In the genomic region with DNA sequence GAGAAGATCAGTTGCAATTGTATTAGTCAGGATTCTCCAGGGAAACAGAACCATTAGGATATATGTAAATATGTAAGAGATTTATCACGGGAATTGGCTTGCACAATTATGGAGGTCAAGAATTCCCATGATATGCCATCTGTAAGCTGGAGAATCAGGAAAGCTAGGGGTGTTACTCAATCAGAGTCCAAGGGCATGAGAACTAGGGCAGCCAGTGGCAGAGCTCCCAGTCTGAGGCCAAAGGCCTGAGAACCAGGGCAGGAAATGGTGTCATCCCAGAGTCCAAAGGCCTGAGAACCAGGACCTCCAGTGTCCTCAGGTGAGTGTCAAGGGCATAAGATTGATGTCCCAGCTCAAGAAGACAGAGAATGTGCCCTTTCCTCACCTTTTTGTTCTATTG, we compare ENCODE assay signal across 1 cellular context.
TF ChIP-seq lines count a peak whose summit lies in the region.

No MANE protein-coding gene starts in this region.

TF ChIP-seq in GM23338, 12 proteins besides CTCF, POLR2A, EP300 and RAD21:
- TF ChIP-seq JUNB (IDR thresholded peaks at IDR 0.05; ENCODE audit: unreplicated experiment): no peak
- TF ChIP-seq, protein P1, sequence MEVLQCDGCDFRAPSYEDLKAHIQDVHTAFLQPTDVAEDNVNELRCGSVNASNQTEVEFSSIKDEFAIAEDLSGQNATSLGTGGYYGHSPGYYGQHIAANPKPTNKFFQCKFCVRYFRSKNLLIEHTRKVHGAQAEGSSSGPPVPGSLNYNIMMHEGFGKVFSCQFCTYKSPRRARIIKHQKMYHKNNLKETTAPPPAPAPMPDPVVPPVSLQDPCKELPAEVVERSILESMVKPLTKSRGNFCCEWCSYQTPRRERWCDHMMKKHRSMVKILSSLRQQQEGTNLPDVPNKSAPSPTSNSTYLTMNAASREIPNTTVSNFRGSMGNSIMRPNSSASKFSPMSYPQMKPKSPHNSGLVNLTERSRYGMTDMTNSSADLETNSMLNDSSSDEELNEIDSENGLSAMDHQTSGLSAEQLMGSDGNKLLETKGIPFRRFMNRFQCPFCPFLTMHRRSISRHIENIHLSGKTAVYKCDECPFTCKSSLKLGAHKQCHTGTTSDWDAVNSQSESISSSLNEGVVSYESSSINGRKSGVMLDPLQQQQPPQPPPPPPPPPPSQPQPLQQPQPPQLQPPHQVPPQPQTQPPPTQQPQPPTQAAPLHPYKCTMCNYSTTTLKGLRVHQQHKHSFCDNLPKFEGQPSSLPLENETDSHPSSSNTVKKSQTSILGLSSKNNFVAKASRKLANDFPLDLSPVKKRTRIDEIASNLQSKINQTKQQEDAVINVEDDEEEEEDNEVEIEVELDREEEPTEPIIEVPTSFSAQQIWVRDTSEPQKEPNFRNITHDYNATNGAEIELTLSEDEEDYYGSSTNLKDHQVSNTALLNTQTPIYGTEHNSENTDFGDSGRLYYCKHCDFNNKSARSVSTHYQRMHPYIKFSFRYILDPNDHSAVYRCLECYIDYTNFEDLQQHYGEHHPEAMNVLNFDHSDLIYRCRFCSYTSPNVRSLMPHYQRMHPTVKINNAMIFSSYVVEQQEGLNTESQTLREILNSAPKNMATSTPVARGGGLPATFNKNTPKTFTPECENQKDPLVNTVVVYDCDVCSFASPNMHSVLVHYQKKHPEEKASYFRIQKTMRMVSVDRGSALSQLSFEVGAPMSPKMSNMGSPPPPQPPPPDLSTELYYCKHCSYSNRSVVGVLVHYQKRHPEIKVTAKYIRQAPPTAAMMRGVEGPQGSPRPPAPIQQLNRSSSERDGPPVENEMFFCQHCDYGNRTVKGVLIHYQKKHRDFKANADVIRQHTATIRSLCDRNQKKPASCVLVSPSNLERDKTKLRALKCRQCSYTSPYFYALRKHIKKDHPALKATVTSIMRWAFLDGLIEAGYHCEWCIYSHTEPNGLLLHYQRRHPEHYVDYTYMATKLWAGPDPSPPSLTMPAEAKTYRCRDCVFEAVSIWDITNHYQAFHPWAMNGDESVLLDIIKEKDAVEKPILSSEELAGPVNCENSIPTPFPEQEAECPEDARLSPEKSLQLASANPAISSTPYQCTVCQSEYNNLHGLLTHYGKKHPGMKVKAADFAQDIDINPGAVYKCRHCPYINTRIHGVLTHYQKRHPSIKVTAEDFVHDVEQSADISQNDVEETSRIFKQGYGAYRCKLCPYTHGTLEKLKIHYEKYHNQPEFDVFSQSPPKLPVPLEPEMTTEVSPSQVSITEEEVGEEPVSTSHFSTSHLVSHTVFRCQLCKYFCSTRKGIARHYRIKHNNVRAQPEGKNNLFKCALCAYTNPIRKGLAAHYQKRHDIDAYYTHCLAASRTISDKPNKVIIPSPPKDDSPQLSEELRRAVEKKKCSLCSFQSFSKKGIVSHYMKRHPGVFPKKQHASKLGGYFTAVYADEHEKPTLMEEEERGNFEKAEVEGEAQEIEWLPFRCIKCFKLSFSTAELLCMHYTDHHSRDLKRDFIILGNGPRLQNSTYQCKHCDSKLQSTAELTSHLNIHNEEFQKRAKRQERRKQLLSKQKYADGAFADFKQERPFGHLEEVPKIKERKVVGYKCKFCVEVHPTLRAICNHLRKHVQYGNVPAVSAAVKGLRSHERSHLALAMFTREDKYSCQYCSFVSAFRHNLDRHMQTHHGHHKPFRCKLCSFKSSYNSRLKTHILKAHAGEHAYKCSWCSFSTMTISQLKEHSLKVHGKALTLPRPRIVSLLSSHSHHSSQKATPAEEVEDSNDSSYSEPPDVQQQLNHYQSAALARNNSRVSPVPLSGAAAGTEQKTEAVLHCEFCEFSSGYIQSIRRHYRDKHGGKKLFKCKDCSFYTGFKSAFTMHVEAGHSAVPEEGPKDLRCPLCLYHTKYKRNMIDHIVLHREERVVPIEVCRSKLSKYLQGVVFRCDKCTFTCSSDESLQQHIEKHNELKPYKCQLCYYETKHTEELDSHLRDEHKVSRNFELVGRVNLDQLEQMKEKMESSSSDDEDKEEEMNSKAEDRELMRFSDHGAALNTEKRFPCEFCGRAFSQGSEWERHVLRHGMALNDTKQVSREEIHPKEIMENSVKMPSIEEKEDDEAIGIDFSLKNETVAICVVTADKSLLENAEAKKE (CRISPR knock-in tag; IDR thresholded peaks at IDR 0.05): no peak
- TF ChIP-seq CREB1 (CRISPR knock-in tag; IDR thresholded peaks at IDR 0.05; ENCODE audit: low read depth): no peak
- TF ChIP-seq STAT1 (IDR thresholded peaks at IDR 0.05; ENCODE audit: unreplicated experiment): no peak
- no peak for TF ChIP-seq POLR2AphosphoS5 (IDR thresholded peaks at IDR 0.05; ENCODE audit: low read depth)
- no peak for TF ChIP-seq EZH2phosphoT487 (IDR thresholded peaks at IDR 0.05; ENCODE audit: unreplicated experiment)
- no peak for TF ChIP-seq EZH2 (IDR thresholded peaks at IDR 0.05; ENCODE audit: low read depth, unreplicated experiment)
- no peak for TF ChIP-seq ZNF114 (CRISPR knock-in tag; IDR thresholded peaks at IDR 0.05)
- TF ChIP-seq, protein P2, sequence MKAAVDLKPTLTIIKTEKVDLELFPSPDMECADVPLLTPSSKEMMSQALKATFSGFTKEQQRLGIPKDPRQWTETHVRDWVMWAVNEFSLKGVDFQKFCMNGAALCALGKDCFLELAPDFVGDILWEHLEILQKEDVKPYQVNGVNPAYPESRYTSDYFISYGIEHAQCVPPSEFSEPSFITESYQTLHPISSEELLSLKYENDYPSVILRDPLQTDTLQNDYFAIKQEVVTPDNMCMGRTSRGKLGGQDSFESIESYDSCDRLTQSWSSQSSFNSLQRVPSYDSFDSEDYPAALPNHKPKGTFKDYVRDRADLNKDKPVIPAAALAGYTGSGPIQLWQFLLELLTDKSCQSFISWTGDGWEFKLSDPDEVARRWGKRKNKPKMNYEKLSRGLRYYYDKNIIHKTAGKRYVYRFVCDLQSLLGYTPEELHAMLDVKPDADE (IDR thresholded peaks at IDR 0.05): no peak
- TF ChIP-seq, protein P3, sequence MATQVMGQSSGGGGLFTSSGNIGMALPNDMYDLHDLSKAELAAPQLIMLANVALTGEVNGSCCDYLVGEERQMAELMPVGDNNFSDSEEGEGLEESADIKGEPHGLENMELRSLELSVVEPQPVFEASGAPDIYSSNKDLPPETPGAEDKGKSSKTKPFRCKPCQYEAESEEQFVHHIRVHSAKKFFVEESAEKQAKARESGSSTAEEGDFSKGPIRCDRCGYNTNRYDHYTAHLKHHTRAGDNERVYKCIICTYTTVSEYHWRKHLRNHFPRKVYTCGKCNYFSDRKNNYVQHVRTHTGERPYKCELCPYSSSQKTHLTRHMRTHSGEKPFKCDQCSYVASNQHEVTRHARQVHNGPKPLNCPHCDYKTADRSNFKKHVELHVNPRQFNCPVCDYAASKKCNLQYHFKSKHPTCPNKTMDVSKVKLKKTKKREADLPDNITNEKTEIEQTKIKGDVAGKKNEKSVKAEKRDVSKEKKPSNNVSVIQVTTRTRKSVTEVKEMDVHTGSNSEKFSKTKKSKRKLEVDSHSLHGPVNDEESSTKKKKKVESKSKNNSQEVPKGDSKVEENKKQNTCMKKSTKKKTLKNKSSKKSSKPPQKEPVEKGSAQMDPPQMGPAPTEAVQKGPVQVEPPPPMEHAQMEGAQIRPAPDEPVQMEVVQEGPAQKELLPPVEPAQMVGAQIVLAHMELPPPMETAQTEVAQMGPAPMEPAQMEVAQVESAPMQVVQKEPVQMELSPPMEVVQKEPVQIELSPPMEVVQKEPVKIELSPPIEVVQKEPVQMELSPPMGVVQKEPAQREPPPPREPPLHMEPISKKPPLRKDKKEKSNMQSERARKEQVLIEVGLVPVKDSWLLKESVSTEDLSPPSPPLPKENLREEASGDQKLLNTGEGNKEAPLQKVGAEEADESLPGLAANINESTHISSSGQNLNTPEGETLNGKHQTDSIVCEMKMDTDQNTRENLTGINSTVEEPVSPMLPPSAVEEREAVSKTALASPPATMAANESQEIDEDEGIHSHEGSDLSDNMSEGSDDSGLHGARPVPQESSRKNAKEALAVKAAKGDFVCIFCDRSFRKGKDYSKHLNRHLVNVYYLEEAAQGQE (IDR thresholded peaks at IDR 0.05; ENCODE audit: unreplicated experiment): no peak
- TF ChIP-seq ZNF331 (CRISPR knock-in tag; IDR thresholded peaks at IDR 0.05; ENCODE audit: low read depth): no peak
- TF ChIP-seq NANOG (IDR thresholded peaks at IDR 0.05; ENCODE audit: borderline replicate concordance): no peak
